In the genomic region with DNA sequence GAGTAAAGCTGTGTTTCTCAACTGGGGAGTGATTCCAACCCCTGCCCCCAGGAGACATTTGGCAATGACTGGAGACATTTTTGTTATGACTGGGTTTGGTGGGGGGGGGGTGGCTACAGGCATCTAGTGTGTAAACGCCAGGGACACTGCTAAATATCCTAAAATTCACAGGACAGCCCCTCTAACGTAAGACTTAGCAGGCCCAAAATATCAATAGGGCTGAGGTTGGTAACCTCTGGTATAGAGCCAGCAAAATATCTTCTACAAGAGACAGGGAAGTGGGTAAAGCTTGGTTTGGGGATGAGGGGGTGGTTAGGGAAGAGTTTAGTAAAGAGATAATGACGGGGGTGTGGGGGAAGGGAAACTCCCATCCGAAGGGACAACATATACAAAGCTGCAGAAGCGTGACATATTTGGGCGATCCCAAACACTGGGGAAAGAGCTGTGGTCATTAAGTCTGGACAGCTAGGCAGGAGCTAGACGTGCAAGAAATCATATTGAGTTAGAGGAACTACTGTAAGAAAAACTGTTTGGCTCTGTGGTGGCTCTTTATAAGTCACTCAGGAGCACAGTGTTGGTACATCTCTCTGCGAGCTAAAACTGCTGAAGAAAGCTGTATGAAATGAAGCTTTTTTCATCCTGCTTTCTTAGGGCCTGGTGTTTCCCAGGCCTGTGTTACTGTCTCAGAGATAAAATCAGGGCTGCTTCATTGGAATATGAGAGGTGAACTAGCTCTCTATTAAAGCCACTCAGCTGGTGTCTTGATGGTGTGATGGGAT, we compare ENCODE assay signal across 2 cellular contexts.
TF ChIP-seq lines count a peak whose summit lies in the region.

No MANE protein-coding gene starts in this region.

TF ChIP-seq in liver, 16 proteins besides CTCF, POLR2A, EP300 and RAD21:
- no peak for TF ChIP-seq EGR1 (IDR thresholded peaks at IDR 0.05; ENCODE audit: low read depth in 2 of 2)
- TF ChIP-seq FOXA2 (IDR thresholded peaks at IDR 0.05): no peak
- no peak for TF ChIP-seq HNF4G (IDR thresholded peaks at IDR 0.05)
- TF ChIP-seq TAF1 (conservative IDR thresholded peaks at IDR 0.05): no peak
- TF ChIP-seq HNF4A (conservative IDR thresholded peaks at IDR 0.05): no peak
- no peak for TF ChIP-seq NR2F2 (IDR thresholded peaks at IDR 0.05)
- no peak for TF ChIP-seq GABPA (IDR thresholded peaks at IDR 0.05 in 1 of 2, conservative IDR thresholded peaks at IDR 0.05 in 1 of 2)
- TF ChIP-seq FOXA1 (IDR thresholded peaks at IDR 0.05): no peak
- TF ChIP-seq, protein P1, sequence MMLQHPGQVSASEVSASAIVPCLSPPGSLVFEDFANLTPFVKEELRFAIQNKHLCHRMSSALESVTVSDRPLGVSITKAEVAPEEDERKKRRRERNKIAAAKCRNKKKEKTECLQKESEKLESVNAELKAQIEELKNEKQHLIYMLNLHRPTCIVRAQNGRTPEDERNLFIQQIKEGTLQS (IDR thresholded peaks at IDR 0.05): no peak
- TF ChIP-seq, protein P2, sequence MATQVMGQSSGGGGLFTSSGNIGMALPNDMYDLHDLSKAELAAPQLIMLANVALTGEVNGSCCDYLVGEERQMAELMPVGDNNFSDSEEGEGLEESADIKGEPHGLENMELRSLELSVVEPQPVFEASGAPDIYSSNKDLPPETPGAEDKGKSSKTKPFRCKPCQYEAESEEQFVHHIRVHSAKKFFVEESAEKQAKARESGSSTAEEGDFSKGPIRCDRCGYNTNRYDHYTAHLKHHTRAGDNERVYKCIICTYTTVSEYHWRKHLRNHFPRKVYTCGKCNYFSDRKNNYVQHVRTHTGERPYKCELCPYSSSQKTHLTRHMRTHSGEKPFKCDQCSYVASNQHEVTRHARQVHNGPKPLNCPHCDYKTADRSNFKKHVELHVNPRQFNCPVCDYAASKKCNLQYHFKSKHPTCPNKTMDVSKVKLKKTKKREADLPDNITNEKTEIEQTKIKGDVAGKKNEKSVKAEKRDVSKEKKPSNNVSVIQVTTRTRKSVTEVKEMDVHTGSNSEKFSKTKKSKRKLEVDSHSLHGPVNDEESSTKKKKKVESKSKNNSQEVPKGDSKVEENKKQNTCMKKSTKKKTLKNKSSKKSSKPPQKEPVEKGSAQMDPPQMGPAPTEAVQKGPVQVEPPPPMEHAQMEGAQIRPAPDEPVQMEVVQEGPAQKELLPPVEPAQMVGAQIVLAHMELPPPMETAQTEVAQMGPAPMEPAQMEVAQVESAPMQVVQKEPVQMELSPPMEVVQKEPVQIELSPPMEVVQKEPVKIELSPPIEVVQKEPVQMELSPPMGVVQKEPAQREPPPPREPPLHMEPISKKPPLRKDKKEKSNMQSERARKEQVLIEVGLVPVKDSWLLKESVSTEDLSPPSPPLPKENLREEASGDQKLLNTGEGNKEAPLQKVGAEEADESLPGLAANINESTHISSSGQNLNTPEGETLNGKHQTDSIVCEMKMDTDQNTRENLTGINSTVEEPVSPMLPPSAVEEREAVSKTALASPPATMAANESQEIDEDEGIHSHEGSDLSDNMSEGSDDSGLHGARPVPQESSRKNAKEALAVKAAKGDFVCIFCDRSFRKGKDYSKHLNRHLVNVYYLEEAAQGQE (IDR thresholded peaks at IDR 0.05): no peak
- no peak for TF ChIP-seq RXRA (IDR thresholded peaks at IDR 0.05)
- TF ChIP-seq YY1 (IDR thresholded peaks at IDR 0.05): no peak

TF ChIP-seq in HepG2, 621 proteins besides CTCF, POLR2A, EP300 and RAD21:
- TF ChIP-seq, protein P3, sequence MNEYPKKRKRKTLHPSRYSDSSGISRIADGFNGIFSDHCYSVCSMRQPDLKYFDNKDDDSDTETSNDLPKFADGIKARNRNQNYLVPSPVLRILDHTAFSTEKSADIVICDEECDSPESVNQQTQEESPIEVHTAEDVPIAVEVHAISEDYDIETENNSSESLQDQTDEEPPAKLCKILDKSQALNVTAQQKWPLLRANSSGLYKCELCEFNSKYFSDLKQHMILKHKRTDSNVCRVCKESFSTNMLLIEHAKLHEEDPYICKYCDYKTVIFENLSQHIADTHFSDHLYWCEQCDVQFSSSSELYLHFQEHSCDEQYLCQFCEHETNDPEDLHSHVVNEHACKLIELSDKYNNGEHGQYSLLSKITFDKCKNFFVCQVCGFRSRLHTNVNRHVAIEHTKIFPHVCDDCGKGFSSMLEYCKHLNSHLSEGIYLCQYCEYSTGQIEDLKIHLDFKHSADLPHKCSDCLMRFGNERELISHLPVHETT (CRISPR knock-in tag; conservative IDR thresholded peaks at IDR 0.05): no peak
- TF ChIP-seq ZNF17 (CRISPR knock-in tag; IDR thresholded peaks at IDR 0.05) (no peak), MEF2D (CRISPR knock-in tag; IDR thresholded peaks at IDR 0.05) (no peak), MTA3 (CRISPR knock-in tag; IDR thresholded peaks at IDR 0.05) (no peak), TBX2 (CRISPR knock-in tag; IDR thresholded peaks at IDR 0.05; ENCODE audit: borderline replicate concordance) (no peak), POGZ (CRISPR knock-in tag; IDR thresholded peaks at IDR 0.05) (no peak), ZNF224 (CRISPR knock-in tag; IDR thresholded peaks at IDR 0.05) (no peak), ZNF557 (CRISPR knock-in tag; IDR thresholded peaks at IDR 0.05) (no peak), XRCC5 (optimal IDR thresholded peaks at IDR 0.05; ENCODE audit: low read length) (no peak), HCFC1 (IDR thresholded peaks at IDR 0.05; ENCODE audit: low read depth, low read length) (no peak), ZFAT (CRISPR knock-in tag; conservative IDR thresholded peaks at IDR 0.05) (no peak)
- TF ChIP-seq, protein P4, sequence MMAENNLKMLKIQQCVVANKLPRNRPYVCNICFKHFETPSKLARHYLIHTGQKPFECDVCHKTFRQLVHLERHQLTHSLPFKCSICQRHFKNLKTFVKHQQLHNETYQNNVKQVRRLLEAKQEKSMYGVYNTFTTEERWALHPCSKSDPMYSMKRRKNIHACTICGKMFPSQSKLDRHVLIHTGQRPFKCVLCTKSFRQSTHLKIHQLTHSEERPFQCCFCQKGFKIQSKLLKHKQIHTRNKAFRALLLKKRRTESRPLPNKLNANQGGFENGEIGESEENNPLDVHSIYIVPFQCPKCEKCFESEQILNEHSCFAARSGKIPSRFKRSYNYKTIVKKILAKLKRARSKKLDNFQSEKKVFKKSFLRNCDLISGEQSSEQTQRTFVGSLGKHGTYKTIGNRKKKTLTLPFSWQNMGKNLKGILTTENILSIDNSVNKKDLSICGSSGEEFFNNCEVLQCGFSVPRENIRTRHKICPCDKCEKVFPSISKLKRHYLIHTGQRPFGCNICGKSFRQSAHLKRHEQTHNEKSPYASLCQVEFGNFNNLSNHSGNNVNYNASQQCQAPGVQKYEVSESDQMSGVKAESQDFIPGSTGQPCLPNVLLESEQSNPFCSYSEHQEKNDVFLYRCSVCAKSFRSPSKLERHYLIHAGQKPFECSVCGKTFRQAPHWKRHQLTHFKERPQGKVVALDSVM (CRISPR knock-in tag; IDR thresholded peaks at IDR 0.05): no peak
- TF ChIP-seq, protein P5, sequence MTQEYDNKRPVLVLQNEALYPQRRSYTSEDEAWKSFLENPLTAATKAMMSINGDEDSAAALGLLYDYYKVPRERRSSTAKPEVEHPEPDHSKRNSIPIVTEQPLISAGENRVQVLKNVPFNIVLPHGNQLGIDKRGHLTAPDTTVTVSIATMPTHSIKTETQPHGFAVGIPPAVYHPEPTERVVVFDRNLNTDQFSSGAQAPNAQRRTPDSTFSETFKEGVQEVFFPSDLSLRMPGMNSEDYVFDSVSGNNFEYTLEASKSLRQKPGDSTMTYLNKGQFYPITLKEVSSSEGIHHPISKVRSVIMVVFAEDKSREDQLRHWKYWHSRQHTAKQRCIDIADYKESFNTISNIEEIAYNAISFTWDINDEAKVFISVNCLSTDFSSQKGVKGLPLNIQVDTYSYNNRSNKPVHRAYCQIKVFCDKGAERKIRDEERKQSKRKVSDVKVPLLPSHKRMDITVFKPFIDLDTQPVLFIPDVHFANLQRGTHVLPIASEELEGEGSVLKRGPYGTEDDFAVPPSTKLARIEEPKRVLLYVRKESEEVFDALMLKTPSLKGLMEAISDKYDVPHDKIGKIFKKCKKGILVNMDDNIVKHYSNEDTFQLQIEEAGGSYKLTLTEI (CRISPR knock-in tag; conservative IDR thresholded peaks at IDR 0.05): no peak
